1 cellular context compared by ENCODE assay signal in genomic region chr4:90078440-90078839, GRCh38.
TF ChIP-seq lines count a peak whose summit lies in the region.

No MANE protein-coding gene starts in this region.

TF ChIP-seq in HepG2, 621 proteins besides CTCF, POLR2A, EP300 and RAD21:
- TF ChIP-seq, protein P1, sequence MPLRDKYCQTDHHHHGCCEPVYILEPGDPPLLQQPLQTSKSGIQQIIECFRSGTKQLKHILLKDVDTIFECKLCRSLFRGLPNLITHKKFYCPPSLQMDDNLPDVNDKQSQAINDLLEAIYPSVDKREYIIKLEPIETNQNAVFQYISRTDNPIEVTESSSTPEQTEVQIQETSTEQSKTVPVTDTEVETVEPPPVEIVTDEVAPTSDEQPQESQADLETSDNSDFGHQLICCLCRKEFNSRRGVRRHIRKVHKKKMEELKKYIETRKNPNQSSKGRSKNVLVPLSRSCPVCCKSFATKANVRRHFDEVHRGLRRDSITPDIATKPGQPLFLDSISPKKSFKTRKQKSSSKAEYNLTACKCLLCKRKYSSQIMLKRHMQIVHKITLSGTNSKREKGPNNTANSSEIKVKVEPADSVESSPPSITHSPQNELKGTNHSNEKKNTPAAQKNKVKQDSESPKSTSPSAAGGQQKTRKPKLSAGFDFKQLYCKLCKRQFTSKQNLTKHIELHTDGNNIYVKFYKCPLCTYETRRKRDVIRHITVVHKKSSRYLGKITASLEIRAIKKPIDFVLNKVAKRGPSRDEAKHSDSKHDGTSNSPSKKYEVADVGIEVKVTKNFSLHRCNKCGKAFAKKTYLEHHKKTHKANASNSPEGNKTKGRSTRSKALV (CRISPR knock-in tag; IDR thresholded peaks at IDR 0.05) = no peak
- TF ChIP-seq SP5 (CRISPR knock-in tag; IDR thresholded peaks at IDR 0.05; ENCODE audit: borderline replicate concordance, low read depth) (no peak), BORCS8-MEF2B (CRISPR knock-in tag; IDR thresholded peaks at IDR 0.05) (no peak), CHCHD3 (CRISPR knock-in tag; IDR thresholded peaks at IDR 0.05) (no peak), ZNF740 (CRISPR knock-in tag; IDR thresholded peaks at IDR 0.05) (no peak), ZNF253 (CRISPR knock-in tag; IDR thresholded peaks at IDR 0.05; ENCODE audit: borderline replicate concordance) (no peak), ZNF20 (CRISPR knock-in tag; IDR thresholded peaks at IDR 0.05) (no peak), SMAD1 (CRISPR knock-in tag; IDR thresholded peaks at IDR 0.05; ENCODE audit: borderline replicate concordance, low read depth) (no peak), LCORL (IDR thresholded peaks at IDR 0.05) (no peak), LCORL (CRISPR knock-in tag; IDR thresholded peaks at IDR 0.05) (no peak), NFE2 (CRISPR knock-in tag; IDR thresholded peaks at IDR 0.05) (no peak), TCF7 (IDR thresholded peaks at IDR 0.05; ENCODE audit: low read depth) (no peak), MEF2D (CRISPR knock-in tag; IDR thresholded peaks at IDR 0.05) (no peak), ARID3A (IDR thresholded peaks at IDR 0.05; ENCODE audit: low read depth, low read length) (no peak), THAP11 (CRISPR knock-in tag; IDR thresholded peaks at IDR 0.05) (no peak), ZGPAT (CRISPR knock-in tag; IDR thresholded peaks at IDR 0.05) (no peak), KDM3A (CRISPR knock-in tag; IDR thresholded peaks at IDR 0.05; ENCODE audit: low read depth) (no peak)
- TF ChIP-seq, protein P2, sequence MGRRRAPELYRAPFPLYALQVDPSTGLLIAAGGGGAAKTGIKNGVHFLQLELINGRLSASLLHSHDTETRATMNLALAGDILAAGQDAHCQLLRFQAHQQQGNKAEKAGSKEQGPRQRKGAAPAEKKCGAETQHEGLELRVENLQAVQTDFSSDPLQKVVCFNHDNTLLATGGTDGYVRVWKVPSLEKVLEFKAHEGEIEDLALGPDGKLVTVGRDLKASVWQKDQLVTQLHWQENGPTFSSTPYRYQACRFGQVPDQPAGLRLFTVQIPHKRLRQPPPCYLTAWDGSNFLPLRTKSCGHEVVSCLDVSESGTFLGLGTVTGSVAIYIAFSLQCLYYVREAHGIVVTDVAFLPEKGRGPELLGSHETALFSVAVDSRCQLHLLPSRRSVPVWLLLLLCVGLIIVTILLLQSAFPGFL (CRISPR knock-in tag; IDR thresholded peaks at IDR 0.05) = no peak
